Comparison of ENCODE assay signal across 8 cellular contexts in the genomic region with DNA sequence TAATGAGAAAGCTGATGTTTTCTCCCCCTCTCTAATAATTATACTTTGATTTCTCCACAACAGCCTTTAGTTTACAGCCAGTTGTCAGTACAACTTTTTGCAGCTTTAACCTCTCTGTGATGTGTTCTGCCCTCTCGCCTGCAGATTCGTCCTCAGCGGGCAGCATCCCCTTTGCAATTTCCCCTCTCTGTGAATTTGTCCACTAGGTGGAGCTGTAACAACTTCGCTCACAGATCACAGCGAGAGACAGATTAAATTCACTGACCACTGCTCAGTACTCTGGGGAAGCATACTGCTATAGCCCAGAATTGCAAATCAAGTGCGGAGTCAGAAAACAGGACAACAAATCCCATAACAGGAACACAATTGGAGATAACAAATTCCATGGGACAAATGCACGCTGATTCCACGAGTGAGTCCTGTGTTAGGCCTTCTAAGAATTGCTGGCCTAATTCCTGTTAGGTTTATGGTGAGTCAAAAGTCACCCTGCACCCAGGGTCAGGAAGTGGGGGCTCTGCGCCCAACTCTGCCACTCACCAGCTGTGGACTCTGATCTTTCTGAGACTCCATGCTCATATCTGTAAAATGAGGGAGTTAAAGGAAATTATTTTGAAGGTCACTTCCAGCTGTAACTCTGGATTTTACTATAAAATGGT.
DNase-seq lines count a peak whose midpoint lies in the region; ATAC-seq, FAIRE-seq and TF ChIP-seq lines count a peak whose summit lies in the region.

No MANE protein-coding gene starts in this region.

- H3K4me1 ChIP-seq in adrenal gland (replicated peaks in 1 of 2) (no peaks in the 10 kb centered on the region), small intestine (ENCODE audit: control insufficient read depth in 2 of 2, insufficient read depth in 1 of 2, low read depth in 1 of 2, low read length in 1 of 2) (no peaks in the 10 kb centered on the region)

- ATAC-seq in GM18868 (IDR thresholded peaks at IDR 0.05; ENCODE audit: unreplicated experiment), result peak; percentile 90
- peak; percentile 71 for ATAC-seq in HG03095 (IDR thresholded peaks at IDR 0.05; ENCODE audit: unreplicated experiment)

- TF ChIP-seq CTCF in adrenal gland (IDR thresholded peaks at IDR 0.05), result peak; percentile 56 to 87 (median 64)

- WGBS in adrenal gland, 4 donors, result 17 to 25% (median 18%) methylated on average over 8 to 9 of the region's 9 CpGs
- 6 to 20% (median 16%) methylated on average over 9 of the region's 9 CpGs for WGBS in small intestine, 3 donors

- intact Hi-C loops in adrenal gland (cut with DNase I), result no loop called here

- H3K27ac ChIP-seq in adrenal gland (no peak overlapping the region), small intestine (ENCODE audit: low read depth in 1 of 2, low read length in 1 of 2) (no peak overlapping the region)

- H3K9me3 ChIP-seq in adrenal gland (replicated peaks in 1 of 3) (no peaks in the 10 kb centered on the region), small intestine (ENCODE audit: control insufficient read depth, low read depth) (no peaks in the 10 kb centered on the region)

- H3K36me3 ChIP-seq in adrenal gland (replicated peaks in 1 of 2) (no peaks in the 10 kb centered on the region), small intestine (ENCODE audit: control insufficient read depth in 2 of 2, insufficient read depth in 2 of 2, low read length in 2 of 2) (no peaks in the 10 kb centered on the region)

- H3K27me3 ChIP-seq in adrenal gland (no peaks in the 10 kb centered on the region), small intestine (ENCODE audit: control insufficient read depth in 2 of 2, insufficient read depth in 2 of 2, low read length in 2 of 2) (no peaks in the 10 kb centered on the region)

- no peak for TF ChIP-seq POLR2A in adrenal gland (IDR thresholded peaks at IDR 0.05)

- FAIRE-seq in small intestine (lab: Jason Lieb, UNC), result no peak

- H3K4me3 ChIP-seq in adrenal gland (no peak overlapping the region), small intestine (ENCODE audit: low read depth in 1 of 2, low read length in 2 of 2) (no peak overlapping the region)

- DNase-seq in CMK (ENCODE audit: low read depth) (peak; percentile 34), NCI-H345 treated with DMSO at 0.1 percent for 48 hours (lab: John Stamatoyannopoulos, UW; ENCODE audit: unreplicated experiment) (peak; percentile 8), adrenal gland (peak; percentile 27 to 66 (median 39)), hippocampal formation (lab: John Stamatoyannopoulos, UW) (peak; percentile 48 to 81), small intestine (peak; percentile 75)
- DNase-seq in activated naive CD4-positive, alpha-beta T cell (lab: John Stamatoyannopoulos, UW), result no peak

Comparison
In these comparisons a context has a peak if more than half of its experiments do, and no peak if none do; other contexts are left out.
1. DNase-seq: peak in CMK (single experiment), NCI-H345 treated with DMSO at 0.1 percent for 48 hours (single experiment), adrenal gland (7 of 7), hippocampal formation (2 of 2) and small intestine (single experiment); none in activated naive CD4-positive, alpha-beta T cell (0 of 4).